11 cellular contexts compared by ENCODE assay signal in the genomic region with DNA sequence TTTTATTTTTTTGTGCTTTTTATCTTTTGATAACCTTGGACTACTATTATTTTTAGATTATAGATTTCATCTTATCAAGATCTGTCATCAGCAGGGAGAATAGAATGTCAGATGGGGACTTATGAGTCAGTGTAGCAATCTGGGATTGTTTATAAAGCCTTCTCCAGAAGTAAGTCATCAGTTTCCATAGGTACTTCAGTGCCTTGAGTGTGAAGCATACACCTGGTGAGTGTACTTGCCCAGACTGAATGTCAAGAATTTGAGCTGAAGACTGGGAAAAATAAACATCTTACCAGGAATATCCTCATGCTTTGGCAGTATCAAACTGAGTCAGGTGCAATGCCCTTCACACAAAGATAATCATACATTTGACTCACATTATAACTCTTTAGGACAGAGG. TPM values are rescaled to one million over a fixed set of nuclear protein-coding genes. Genes with fewer than 3 reads are reported as not detected.
DNase-seq lines count a peak whose midpoint lies in the region; ATAC-seq and TF ChIP-seq lines count a peak whose summit lies in the region.
"Had no signal": no experiment of that assay in that cellular context is flagged by ENCODE, and none has a peak within 500 bp of the region (broad histone marks: within the 10 kb centered on the region; RNA-seq: fewer than 3 reads in every experiment).

No MANE protein-coding gene starts in this region.

- POLR2A ChIA-PET in activated CD4-positive, alpha-beta memory T cell treated with anti-CD3 and anti-CD28 coated beads for 36 hours (lab: Charles Lee): interaction anchor here (1.2 kb wide), 1 partner anchor 18 kb away, joined by 3 read pairs; no protein-coding TSS in a partner anchor

- peak overlapping the region; percentile 16 for H3K4me3 ChIP-seq in CD4-positive, CD25-positive, alpha-beta regulatory T cell (ENCODE audit: low read depth, low read length)
- H3K4me3 ChIP-seq in left lung (peak overlapping the region in 1 of 2 donors; percentile 82), aorta (ENCODE audit: low read length in 2 of 2) (no peak overlapping the region)

- no peak for TF ChIP-seq CTCF in left lung (IDR thresholded peaks at IDR 0.05)

- no peaks in the 10 kb centered on the region for H3K27me3 ChIP-seq in CD4-positive, CD25-positive, alpha-beta regulatory T cell (ENCODE audit: control insufficient read depth, insufficient read depth, low read length)
- H3K27me3 ChIP-seq in left lung: no peaks in the 10 kb centered on the region
- H3K27me3 ChIP-seq in aorta (ENCODE audit: control insufficient read depth in 1 of 2, insufficient read depth in 2 of 2, low read length in 1 of 2): no peaks in the 10 kb centered on the region

- H3K4me1 Mint-ChIP-seq in CD4-positive, CD25-positive, alpha-beta regulatory T cell: peaks cover 44 to 58% (median 49%) of the 10 kb centered on the region in 4 donors
- H3K4me1 Mint-ChIP-seq in activated CD4-positive, alpha-beta memory T cell treated with anti-CD3 and anti-CD28 coated beads for 36 hours (ENCODE audit: low read depth): peaks cover 51% of the 10 kb centered on the region
- peaks cover 49% of the 10 kb centered on the region for H3K4me1 Mint-ChIP-seq in stimulated activated memory B cell treated with anti-CD40 and anti-IgM and Interleukin-4, amounts not matched to agents 10 μg/mL and 1 μg/mL and 100 μg/mL, for 72 hours

- no peak for ATAC-seq in CD4-positive, CD25-positive, alpha-beta regulatory T cell (ENCODE audit: low read depth in 2 of 2)
- ATAC-seq in left lung (peak; percentile 54), GM21526 (IDR thresholded peaks at IDR 0.05; ENCODE audit: low FRiP score, unreplicated experiment) (no peak), aorta (ENCODE audit: low FRiP score) (no peak)
- ATAC-seq in stimulated activated memory B cell treated with anti-CD40 and anti-IgM and Interleukin-4, amounts not matched to agents 10 μg/mL and 1 μg/mL and 100 μg/mL, for 72 hours: no peak
- ATAC-seq: activated CD4-positive, CD25-positive, alpha-beta regulatory T cell treated with anti-CD3 and anti-CD28 coated beads, Interleukin-2, amount 50 U/mL, for 24 hours had no signal

- H3K27ac ChIP-seq in CD4-positive, CD25-positive, alpha-beta regulatory T cell (ENCODE audit: insufficient read depth, low read length, poor library complexity, severe bottlenecking): no peak overlapping the region
- H3K27ac ChIP-seq in left lung: peak overlapping the region; percentile 91 to 95
- no peak overlapping the region for H3K27ac ChIP-seq in aorta (ENCODE audit: low read depth in 1 of 2, low read length in 2 of 2)

- H3K27ac Mint-ChIP-seq in CD4-positive, CD25-positive, alpha-beta regulatory T cell: peak overlapping the region in 2 of 3 donors; percentile 16 to 75
- H3K27ac Mint-ChIP-seq in activated CD4-positive, alpha-beta memory T cell treated with anti-CD3 and anti-CD28 coated beads for 36 hours: no peak overlapping the region
- no peak overlapping the region for H3K27ac Mint-ChIP-seq in stimulated activated memory B cell treated with anti-CD40 and anti-IgM and Interleukin-4, amounts not matched to agents 10 μg/mL and 1 μg/mL and 100 μg/mL, for 72 hours

- no peaks in the 10 kb centered on the region for H3K9me3 Mint-ChIP-seq in CD4-positive, CD25-positive, alpha-beta regulatory T cell
- no peaks in the 10 kb centered on the region for H3K9me3 Mint-ChIP-seq in activated CD4-positive, alpha-beta memory T cell treated with anti-CD3 and anti-CD28 coated beads for 36 hours
- no peaks in the 10 kb centered on the region for H3K9me3 Mint-ChIP-seq in stimulated activated memory B cell treated with anti-CD40 and anti-IgM and Interleukin-4, amounts not matched to agents 10 μg/mL and 1 μg/mL and 100 μg/mL, for 72 hours

- DNase-seq in CD4-positive, CD25-positive, alpha-beta regulatory T cell: no peak
- DNase-seq in HT-29 (ENCODE audit: low spot score): peak; percentile 17
- no peak for DNase-seq in activated CD4-positive, alpha-beta memory T cell treated with anti-CD3 and anti-CD28 coated beads for 36 hours
- no peak for DNase-seq in left lung
- DNase-seq in activated CD4-positive, CD25-positive, alpha-beta regulatory T cell (lab: John Stamatoyannopoulos, UW): no peak
- DNase-seq in aorta: no peak
- DNase-seq: KG1 had no signal

- no peaks in the 10 kb centered on the region for H3K36me3 Mint-ChIP-seq in CD4-positive, CD25-positive, alpha-beta regulatory T cell
- peaks cover 9% of the 10 kb centered on the region for H3K36me3 Mint-ChIP-seq in activated CD4-positive, alpha-beta memory T cell treated with anti-CD3 and anti-CD28 coated beads for 36 hours
- H3K36me3 Mint-ChIP-seq in stimulated activated memory B cell treated with anti-CD40 and anti-IgM and Interleukin-4, amounts not matched to agents 10 μg/mL and 1 μg/mL and 100 μg/mL, for 72 hours: no peaks in the 10 kb centered on the region

- CTCF ChIA-PET in activated CD4-positive, alpha-beta memory T cell treated with anti-CD3 and anti-CD28 coated beads for 36 hours (lab: Charles Lee): interaction anchor here (1.4 kb wide), 1 partner anchor 13 kb away, joined by 3 read pairs; no protein-coding TSS in a partner anchor

- H3K4me1 ChIP-seq in CD4-positive, CD25-positive, alpha-beta regulatory T cell (ENCODE audit: control insufficient read depth, insufficient read depth, low read length, poor library complexity, severe bottlenecking): peaks cover 32% of the 10 kb centered on the region
- H3K4me1 ChIP-seq in left lung (peaks cover 4 to 40% of the 10 kb centered on the region in 2 donors), aorta (ENCODE audit: control insufficient read depth in 1 of 2, insufficient read depth in 2 of 2, low read length in 2 of 2) (peaks cover 0 to 8% of the 10 kb centered on the region in 2 donors)

- H3K36me3 ChIP-seq in CD4-positive, CD25-positive, alpha-beta regulatory T cell (ENCODE audit: control insufficient read depth, insufficient read depth, low read length): no peaks in the 10 kb centered on the region
- H3K36me3 ChIP-seq in left lung (no peaks in the 10 kb centered on the region), aorta (ENCODE audit: control insufficient read depth in 1 of 2, insufficient read depth in 2 of 2, low read length in 1 of 2) (no peaks in the 10 kb centered on the region)
- H3K36me3 ChIP-seq: HAP-1 had no signal

- H3K9me3 ChIP-seq in CD4-positive, CD25-positive, alpha-beta regulatory T cell (ENCODE audit: control insufficient read depth in 2 of 2, low read length in 2 of 2): no peaks in the 10 kb centered on the region
- H3K9me3 ChIP-seq in left lung: no peaks in the 10 kb centered on the region
- H3K9me3 ChIP-seq in aorta (ENCODE audit: control insufficient read depth, low read length): no peaks in the 10 kb centered on the region
- H3K9me3 ChIP-seq: HAP-1 had no signal

- intact Hi-C loops in activated CD4-positive, alpha-beta memory T cell treated with anti-CD3 and anti-CD28 coated beads for 36 hours (cut with micrococcal nuclease): loop anchor here (1.0 to 10.0 kb wide), 6 partner anchors 19 to 1279 kb away; a partner anchor contains a TSS
- intact Hi-C loops in left lung (cut with DNase I) (no loop called here), aorta (cut with DNase I) (loop anchor here (5.0 to 10.0 kb wide), 2 partner anchors 143 to 146 kb away; a partner anchor contains a TSS)

- H3K27me3 Mint-ChIP-seq in CD4-positive, CD25-positive, alpha-beta regulatory T cell: no peaks in the 10 kb centered on the region
- no peaks in the 10 kb centered on the region for H3K27me3 Mint-ChIP-seq in activated CD4-positive, alpha-beta memory T cell treated with anti-CD3 and anti-CD28 coated beads for 36 hours
- H3K27me3 Mint-ChIP-seq in stimulated activated memory B cell treated with anti-CD40 and anti-IgM and Interleukin-4, amounts not matched to agents 10 μg/mL and 1 μg/mL and 100 μg/mL, for 72 hours: no peaks in the 10 kb centered on the region

- peak overlapping the region in 3 of 4 donors; percentile 80 to 93 (median 87) for H3K4me3 Mint-ChIP-seq in CD4-positive, CD25-positive, alpha-beta regulatory T cell
- H3K4me3 Mint-ChIP-seq in activated CD4-positive, alpha-beta memory T cell treated with anti-CD3 and anti-CD28 coated beads for 36 hours: peak overlapping the region; percentile 29
- H3K4me3 Mint-ChIP-seq in stimulated activated memory B cell treated with anti-CD40 and anti-IgM and Interleukin-4, amounts not matched to agents 10 μg/mL and 1 μg/mL and 100 μg/mL, for 72 hours: no peak overlapping the region

RNA-seq across cellular contexts. Expression of a gene that starts 2.2 kb away (rescaled TPM):
- 21.8 TPM for total RNA-seq in CD4-positive, CD25-positive, alpha-beta regulatory T cell
- 10 to 100 TPM in 1 of 4 donors, 1 to 10 TPM in 3; 7.8 to 10.9 (median 8.6) TPM for polyA plus RNA-seq in CD4-positive, CD25-positive, alpha-beta regulatory T cell
- total RNA-seq in HT-29 (2014; rRNA removed; shearing (Covaris generic)): 4.8 and 5.8 TPM in 2 replicates
- total RNA-seq in activated CD4-positive, alpha-beta memory T cell treated with anti-CD3 and anti-CD28 coated beads for 36 hours: 10 to 100 TPM; 11.5 to 12.0 TPM
- 10 to 100 TPM; 24.2 to 30.3 TPM for total RNA-seq in left lung
- 10 to 100 TPM; 17.1 to 25.2 TPM for total RNA-seq in aorta
- polyA plus RNA-seq in aorta: 10 to 100 TPM in 1 of 2 donors, 1 to 10 TPM in 1; 9.5 to 13.3 TPM

Comparison
In these comparisons a context has a peak if more than half of its experiments do, and no peak if none do; other contexts are left out.
1. H3K27ac ChIP-seq: peak in left lung (2 of 2); none in CD4-positive, CD25-positive, alpha-beta regulatory T cell (single experiment) and aorta (0 of 2).
2. H3K27ac Mint-ChIP-seq: peak in CD4-positive, CD25-positive, alpha-beta regulatory T cell (2 of 3); none in activated CD4-positive, alpha-beta memory T cell treated with anti-CD3 and anti-CD28 coated beads for 36 hours (single experiment) and stimulated activated memory B cell treated with anti-CD40 and anti-IgM and Interleukin-4, amounts not matched to agents 10 μg/mL and 1 μg/mL and 100 μg/mL, for 72 hours (single experiment).
3. intact Hi-C loops: an anchor here in activated CD4-positive, alpha-beta memory T cell treated with anti-CD3 and anti-CD28 coated beads for 36 hours (1.0 to 10.0 kb wide) and aorta (5.0 to 10.0 kb wide); none called in left lung.